Comparison of ENCODE assay signal across 13 cellular contexts in genomic region chr4:1296324-1297022, GRCh38. TPM values are rescaled to one million over a fixed set of nuclear protein-coding genes. Genes with fewer than 3 reads are reported as not detected.
DNase-seq lines count a peak whose midpoint lies in the region; ATAC-seq and TF ChIP-seq lines count a peak whose summit lies in the region.
"Had no signal": no experiment of that assay in that cellular context is flagged by ENCODE, and none has a peak within 500 bp of the region (broad histone marks: within the 10 kb centered on the region; RNA-seq: fewer than 3 reads in every experiment).

No MANE protein-coding gene starts in this region.

- no peak overlapping the region for H2BK5ac ChIP-seq in IMR-90 (ENCODE audit: low read depth, low read length, poor library complexity, severe bottlenecking)

- peaks cover 59% of the 10 kb centered on the region for H3K36me3 Mint-ChIP-seq in CD8-positive, alpha-beta T cell
- H3K36me3 Mint-ChIP-seq in neural progenitor cell, result peaks cover 20% of the 10 kb centered on the region

- H4K20me1 ChIP-seq in IMR-90 (ENCODE audit: insufficient read depth, low read length), result peaks cover 95% of the 10 kb centered on the region
- H4K20me1 ChIP-seq in neural progenitor cell (ENCODE audit: low read depth), result peaks cover 88% of the 10 kb centered on the region

- H3K27me3 ChIP-seq in CD8-positive, alpha-beta T cell (ENCODE audit: insufficient read depth, low read length), result no peaks in the 10 kb centered on the region
- H3K27me3 ChIP-seq in IMR-90 (ENCODE audit: control insufficient read depth, insufficient read depth, low read length), result no peaks in the 10 kb centered on the region
- H3K27me3 ChIP-seq in neural progenitor cell, result no peaks in the 10 kb centered on the region

- H4K8ac ChIP-seq in IMR-90 (ENCODE audit: low read depth in 2 of 2, low read length in 2 of 2), result no peak overlapping the region

- TF ChIP-seq CTCF in CD8-positive, alpha-beta T cell (IDR thresholded peaks at IDR 0.05), result no peak
- TF ChIP-seq CTCF in IMR-90 (conservative IDR thresholded peaks at IDR 0.05; ENCODE audit: low read depth, low read length) (no peak), epithelial cell of esophagus (IDR thresholded peaks at IDR 0.05; ENCODE audit: insufficient read depth, low read depth, low read length, missing control alignments) (no peak), neural progenitor cell (IDR thresholded peaks at IDR 0.05) (no peak)

- H2AFZ ChIP-seq in IMR-90 (replicated peaks; ENCODE audit: low read length, poor library complexity), result no peak overlapping the region
- H2AFZ ChIP-seq in neural progenitor cell (replicated peaks), result no peak overlapping the region

- peaks cover 8 to 69% of the 10 kb centered on the region in 2 experiments for H3K79me1 ChIP-seq in IMR-90 (ENCODE audit: low read depth in 1 of 2, low read length in 2 of 2)

- peaks cover 14% of the 10 kb centered on the region; the same call in 1 of the 2 replicates for H3K9me1 ChIP-seq in IMR-90 (ENCODE audit: insufficient read depth, low read length)

- peaks cover 5% of the 10 kb centered on the region for H3K36me3 ChIP-seq in CD8-positive, alpha-beta T cell (ENCODE audit: insufficient read depth, low read length)
- H3K36me3 ChIP-seq in IMR-90 (ENCODE audit: control insufficient read depth, insufficient read depth, low read length) (peaks cover 28% of the 10 kb centered on the region; the same call in 1 of the 2 replicates), neural progenitor cell (no peaks in the 10 kb centered on the region)

- H2BK120ac ChIP-seq in IMR-90 (ENCODE audit: low read depth, low read length), result no peak overlapping the region

- H3K14ac ChIP-seq in IMR-90 (replicated peaks; ENCODE audit: low read depth, low read length), result no peak overlapping the region

- 96% methylated on average over 5 of the region's 18 CpGs; no CpG with 5 or more reads in 1 of the 2 experiments for WGBS in IMR-90 (ENCODE audit: extremely low coverage in 2 of 2, insufficient read length in 1 of 2), 2 experiments

- H3K4me1 Mint-ChIP-seq in CD8-positive, alpha-beta T cell (ENCODE audit: low read depth), result peaks cover 68% of the 10 kb centered on the region
- peaks cover 13% of the 10 kb centered on the region for H3K4me1 Mint-ChIP-seq in neural progenitor cell

- dilution Hi-C loops in IMR-90 (cut with HindIII; ENCODE audit: low sequenced_read_pairs, unreplicated experiment), result no loop called here

- no peak overlapping the region for H3K18ac ChIP-seq in IMR-90 (ENCODE audit: low read depth, low read length)

- peak in 1 of 7 experiments; percentile 18 for DNase-seq in CD8-positive, alpha-beta T cell
- DNase-seq in IMR-90 (no peak), epithelial cell of esophagus (ENCODE audit: low read depth) (peak; percentile 66), neural progenitor cell (ENCODE audit: low spot score) (no peak), D341Med (ENCODE audit: low spot score) (no peak), NCI-H1105 treated with DMSO at 0.1 percent for 48 hours (lab: John Stamatoyannopoulos, UW) (no peak), putamen (ENCODE audit: low spot score) (no peak)
- DNase-seq: amygdala; DMS153; left ventricle myocardium inferior; NCI-H2171; stimulated activated naive CD4-positive, alpha-beta T cell treated with Interleukin-2 at 50 U/mL for 16 hours had no signal

- CTCF ChIA-PET in CD8-positive, alpha-beta T cell (lab: Charles Lee), result no interaction called here
- CTCF ChIA-PET in IMR-90 (lab: Yijun Ruan, JAX), result no interaction called here

- H3K27ac ChIP-seq in CD8-positive, alpha-beta T cell (ENCODE audit: low read depth, low read length), result no peak overlapping the region
- no peak overlapping the region for H3K27ac ChIP-seq in IMR-90 (ENCODE audit: insufficient read depth, low read length)
- H3K27ac ChIP-seq in neural progenitor cell, result no peak overlapping the region

- H3K9ac ChIP-seq in IMR-90 (ENCODE audit: low read depth, low read length) (no peak overlapping the region), neural progenitor cell (no peak overlapping the region)

- BruUV-seq in IMR-90 (replicated peaks; lab: Mats Ljungman, UMichigan), result no TSS peak

- no peak overlapping the region for H3K56ac ChIP-seq in IMR-90 (ENCODE audit: extremely low read depth, insufficient read depth, low read length)

- no peak overlapping the region for H4K5ac ChIP-seq in IMR-90 (ENCODE audit: low read depth, low read length)

- H3K27me3 Mint-ChIP-seq in CD8-positive, alpha-beta T cell (ENCODE audit: low read depth), result no peaks in the 10 kb centered on the region
- H3K27me3 Mint-ChIP-seq in neural progenitor cell (ENCODE audit: insufficient read depth, low read depth), result peaks cover 5% of the 10 kb centered on the region

- no peak for ATAC-seq in CD8-positive, alpha-beta T cell
- ATAC-seq in IMR-90 (ENCODE audit: low read depth) (no peak), HG02610 (IDR thresholded peaks at IDR 0.05; ENCODE audit: unreplicated experiment) (no peak)

- peak overlapping the region; percentile 82 for H3K27ac Mint-ChIP-seq in CD8-positive, alpha-beta T cell
- peak overlapping the region; percentile 33 for H3K27ac Mint-ChIP-seq in neural progenitor cell

- H4K91ac ChIP-seq in IMR-90 (ENCODE audit: insufficient read depth, low read depth, low read length), result no peak overlapping the region

- no peak for TF ChIP-seq POLR2A in IMR-90 (IDR thresholded peaks at IDR 0.05; ENCODE audit: low read depth, low read length)

- H3K4me2 ChIP-seq in IMR-90 (ENCODE audit: low read depth, low read length) (no peak overlapping the region), neural progenitor cell (no peak overlapping the region)

- no peak overlapping the region for H2BK15ac ChIP-seq in IMR-90 (ENCODE audit: low read depth, low read length)

- H2AK9ac ChIP-seq in IMR-90 (replicated peaks; ENCODE audit: low read depth, low read length, poor library complexity), result peak overlapping the region; percentile 28

- H2BK20ac ChIP-seq in IMR-90 (ENCODE audit: low read depth, low read length), result no peak overlapping the region

- no peak overlapping the region for H3K23ac ChIP-seq in IMR-90 (ENCODE audit: low read depth, low read length)

- POLR2A ChIA-PET in CD8-positive, alpha-beta T cell (lab: Charles Lee), result no interaction called here
- POLR2A ChIA-PET in IMR-90 (lab: Charles Lee; ENCODE audit: unreplicated experiment), result no interaction called here

- intact Hi-C loops in CD8-positive, alpha-beta T cell (cut with DNase I, micrococcal nuclease), result no loop called here
- intact Hi-C loops in IMR-90 (cut with micrococcal nuclease), result no loop called here

- no peak overlapping the region for H3K4ac ChIP-seq in IMR-90 (ENCODE audit: low read depth, low read length)

- H3K4me3 ChIP-seq in CD8-positive, alpha-beta T cell (ENCODE audit: low read depth, low read length), result no peak overlapping the region
- H3K4me3 ChIP-seq in IMR-90 (ENCODE audit: insufficient read depth, low read depth, low read length) (no peak overlapping the region), epithelial cell of esophagus (ENCODE audit: low read length) (no peak overlapping the region), neural progenitor cell (no peak overlapping the region)
- H3K4me3 ChIP-seq: left ventricle myocardium inferior had no signal

- no peak overlapping the region for H3K4me3 Mint-ChIP-seq in CD8-positive, alpha-beta T cell
- no peak overlapping the region for H3K4me3 Mint-ChIP-seq in neural progenitor cell

- H3K9me3 ChIP-seq in CD8-positive, alpha-beta T cell (ENCODE audit: low read length), result no peaks in the 10 kb centered on the region
- H3K9me3 ChIP-seq in IMR-90 (ENCODE audit: control insufficient read depth, insufficient read depth, low read length) (no peaks in the 10 kb centered on the region), neural progenitor cell (ENCODE audit: low read depth) (no peaks in the 10 kb centered on the region)
- H3K9me3 ChIP-seq: left ventricle myocardium inferior had no signal

- in situ Hi-C loops in IMR-90 (cut with MboI; ENCODE audit: low sequenced_read_pairs), result no loop called here

- H2AK5ac ChIP-seq in IMR-90 (ENCODE audit: low read depth, low read length), result no peak overlapping the region

- H3K4me1 ChIP-seq in CD8-positive, alpha-beta T cell (ENCODE audit: insufficient read depth, low read length), result peaks cover 25% of the 10 kb centered on the region
- peaks cover 2% of the 10 kb centered on the region for H3K4me1 ChIP-seq in IMR-90 (ENCODE audit: control insufficient read depth, insufficient read depth, low read length)
- H3K4me1 ChIP-seq in neural progenitor cell, result no peaks in the 10 kb centered on the region

- no peak for TF ChIP-seq RAD21 in IMR-90 (IDR thresholded peaks at IDR 0.05; ENCODE audit: low read length)

- no peaks in the 10 kb centered on the region for H3K9me3 Mint-ChIP-seq in CD8-positive, alpha-beta T cell
- H3K9me3 Mint-ChIP-seq in neural progenitor cell, result no peaks in the 10 kb centered on the region

- peaks cover 94% of the 10 kb centered on the region for H3K79me2 ChIP-seq in neural progenitor cell (ENCODE audit: low read depth)

- H3F3A ChIP-seq in neural progenitor cell (ENCODE audit: low read depth), result no peaks in the 10 kb centered on the region

TF ChIP-seq in IMR-90, 13 proteins besides CTCF, POLR2A, EP300 and RAD21 (continues in another document):
- TF ChIP-seq NFE2L2 (IDR thresholded peaks at IDR 0.05; ENCODE audit: low read depth, low read length) (no peak), CHD1 (IDR thresholded peaks at IDR 0.05; ENCODE audit: low read depth, low read length) (no peak), BHLHE40 (IDR thresholded peaks at IDR 0.05; ENCODE audit: low read depth, low read length) (no peak), RFX5 (IDR thresholded peaks at IDR 0.05; ENCODE audit: low read depth, low read length) (no peak), MAFK (IDR thresholded peaks at IDR 0.05; ENCODE audit: low read depth, low read length) (no peak), FOS (IDR thresholded peaks at IDR 0.05; ENCODE audit: low read depth, low read length) (no peak)

RNA-seq across cellular contexts. Expression of gene MAEA, which starts 6.8 kb away (rescaled TPM):
- 10 to 100 TPM; 74.6 to 77.6 TPM for total RNA-seq in CD8-positive, alpha-beta T cell
- 61.5 and 77.2 TPM in 2 replicates for total RNA-seq in IMR-90 (2012; rRNA removed)
- polyA plus RNA-seq in IMR-90 (2012; rRNA removed), result 108 and 120 TPM in 2 replicates
- 108 and 119 TPM in 2 replicates for polyA plus RNA-seq in IMR-90 (2012; cell fraction: cytosol; rRNA removed)
- polyA plus RNA-seq in IMR-90 (2012; cell fraction: nucleus; rRNA removed; ENCODE audit: low replicate concordance), result 179 and 309 TPM in 2 replicates
- 38.2 and 68.6 TPM in 2 replicates for total RNA-seq in neural progenitor cell (ENCODE audit: low replicate concordance)

RNA-seq across cellular contexts. Expression of gene CTBP1, which starts 47.5 kb away (rescaled TPM):
- 100 to 1,000 TPM; 129 to 132 TPM for total RNA-seq in CD8-positive, alpha-beta T cell
- total RNA-seq in IMR-90 (2012; rRNA removed) (147 TPM in 2 replicates), neural progenitor cell (ENCODE audit: low replicate concordance) (171 and 243 TPM in 2 replicates)
- polyA plus RNA-seq in IMR-90 (2012; rRNA removed), result 212 and 237 TPM in 2 replicates
- polyA plus RNA-seq in IMR-90 (2012; cell fraction: cytosol; rRNA removed), result 167 and 315 TPM in 2 replicates
- polyA plus RNA-seq in IMR-90 (2012; cell fraction: nucleus; rRNA removed; ENCODE audit: low replicate concordance), result 377 and 892 TPM in 2 replicates

RNA-seq across cellular contexts. Expression of gene UVSSA, which starts 50.5 kb away (rescaled TPM):
- total RNA-seq in CD8-positive, alpha-beta T cell, result 10 to 100 TPM; 27.3 to 27.5 TPM
- 1.4 TPM in 2 replicates for total RNA-seq in IMR-90 (2012; rRNA removed)
- 8.4 and 9.4 TPM in 2 replicates for polyA plus RNA-seq in IMR-90 (2012; rRNA removed)
- 5.7 and 5.9 TPM in 2 replicates for polyA plus RNA-seq in IMR-90 (2012; cell fraction: cytosol; rRNA removed)
- polyA plus RNA-seq in IMR-90 (2012; cell fraction: nucleus; rRNA removed; ENCODE audit: low replicate concordance), result 63.0 and 126 TPM in 2 replicates
- 10.9 and 19.2 TPM in 2 replicates for total RNA-seq in neural progenitor cell (ENCODE audit: low replicate concordance)
